1 cellular context compared by ENCODE assay signal in genomic region chr9:32578976-32579375, GRCh38.
TF ChIP-seq lines count a peak whose summit lies in the region.

No MANE protein-coding gene starts in this region.

TF ChIP-seq in H1, 55 proteins besides CTCF, POLR2A, EP300 and RAD21:
- no peak for TF ChIP-seq KDM5A (IDR thresholded peaks at IDR 0.05; ENCODE audit: low read length)
- TF ChIP-seq SAP30 (IDR thresholded peaks at IDR 0.05; ENCODE audit: insufficient read depth, insufficient replicate concordance, low read length): no peak
- TF ChIP-seq CHD1 (IDR thresholded peaks at IDR 0.05; ENCODE audit: low read depth, low read length): no peak
- no peak for TF ChIP-seq USF2 (IDR thresholded peaks at IDR 0.05; ENCODE audit: low read length)
- no peak for TF ChIP-seq RXRA (IDR thresholded peaks at IDR 0.05; ENCODE audit: insufficient read depth, low read depth, low read length)
- no peak for TF ChIP-seq SP4 (IDR thresholded peaks at IDR 0.05; ENCODE audit: low read length)
- TF ChIP-seq CREB1 (IDR thresholded peaks at IDR 0.05): no peak
- no peak for TF ChIP-seq SP2 (IDR thresholded peaks at IDR 0.05; ENCODE audit: low read length)
- no peak for TF ChIP-seq RFX5 (IDR thresholded peaks at IDR 0.05; ENCODE audit: borderline replicate concordance, low read depth, low read length)
- no peak for TF ChIP-seq GABPA (IDR thresholded peaks at IDR 0.05; ENCODE audit: borderline replicate concordance, insufficient read depth, low read length)
- TF ChIP-seq NANOG (IDR thresholded peaks at IDR 0.05; ENCODE audit: insufficient read depth, low read depth, low read length, poor library complexity, severe bottlenecking): no peak
- TF ChIP-seq MAX (IDR thresholded peaks at IDR 0.05): no peak
- no peak for TF ChIP-seq CHD7 (IDR thresholded peaks at IDR 0.05; ENCODE audit: insufficient replicate concordance, low read length)
- TF ChIP-seq EGR1 (IDR thresholded peaks at IDR 0.05; ENCODE audit: borderline replicate concordance, low read depth, low read length): no peak
